17 cellular contexts compared by ENCODE assay signal in the genomic region with DNA sequence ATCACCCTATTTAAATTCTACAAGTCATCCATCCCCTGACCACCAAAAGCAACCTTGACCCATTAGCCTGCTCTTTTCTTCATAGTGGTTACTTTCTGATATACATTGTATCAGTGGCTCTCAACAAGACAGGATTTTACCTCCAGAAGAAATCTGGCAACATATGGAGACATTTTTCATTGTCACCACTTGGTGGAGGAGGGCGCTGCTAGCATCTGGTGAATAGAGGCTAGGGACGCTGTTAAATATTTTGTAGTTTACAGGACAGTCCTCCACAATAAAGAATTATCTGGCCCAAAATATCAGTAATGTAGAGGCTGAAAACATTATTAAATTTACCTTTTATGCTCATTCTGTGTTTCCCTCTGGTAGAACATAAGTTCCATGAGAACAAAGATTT. TPM values are rescaled to one million over a fixed set of nuclear protein-coding genes. Genes with fewer than 3 reads are reported as not detected.
DNase-seq lines count a peak whose midpoint lies in the region; ATAC-seq and TF ChIP-seq lines count a peak whose summit lies in the region.
"Had no signal": no experiment of that assay in that cellular context is flagged by ENCODE, and none has a peak within 500 bp of the region (broad histone marks: within the 10 kb centered on the region; RNA-seq: fewer than 3 reads in every experiment).

No MANE protein-coding gene starts in this region.

- H3K36me3 Mint-ChIP-seq in natural killer cell treated with Interleukin-12 subunit alpha and Interleukin-12 subunit beta and Interleukin-15 and Interleukin-18, amount 100 ng/mL, for 72 hours, result peaks cover 32% of the 10 kb centered on the region

- no peak overlapping the region for H3K27ac ChIP-seq in PC-3 (ENCODE audit: low read length)
- H3K27ac ChIP-seq: pancreas, stomach had no signal

- H3K4me1 ChIP-seq in BE2C (no peaks in the 10 kb centered on the region), PC-3 (ENCODE audit: insufficient read depth, low read length) (peaks cover 13% of the 10 kb centered on the region)

- TF ChIP-seq CTCF in BE2C (IDR thresholded peaks at IDR 0.05; ENCODE audit: low read depth, low read length) (peak; percentile 29; the same call in 1 of the 2 replicates), PC-3 (conservative IDR thresholded peaks at IDR 0.05; ENCODE audit: low read depth, low read length) (peak; percentile 54; the same call in 1 of the 2 replicates), fibroblast of the aortic adventitia (IDR thresholded peaks at IDR 0.05; ENCODE audit: insufficient read depth, low read length) (peak; percentile 2)

- H3K9me3 Mint-ChIP-seq in natural killer cell treated with Interleukin-12 subunit alpha and Interleukin-12 subunit beta and Interleukin-15 and Interleukin-18, amount 100 ng/mL, for 72 hours, result no peaks in the 10 kb centered on the region

- H3K79me2 ChIP-seq in PC-3 (ENCODE audit: low read length), result peaks cover 25% of the 10 kb centered on the region

- H3K9me2 ChIP-seq in PC-3 (replicated peaks; ENCODE audit: low read length), result no peaks in the 10 kb centered on the region

- BruUV-seq in PC-3 (replicated peaks; lab: Mats Ljungman, UMichigan), result no TSS peak

- no peak; the same call in 1 of the 2 replicates for ATAC-seq in PC-3
- no peak for ATAC-seq in natural killer cell treated with Interleukin-12 subunit alpha and Interleukin-12 subunit beta and Interleukin-15 and Interleukin-18, amount 100 ng/mL, for 72 hours
- ATAC-seq: pancreas had no signal

- intact Hi-C loops in PC-3 (cut with micrococcal nuclease), result no loop called here

- H3K27me3 ChIP-seq in BE2C (no peaks in the 10 kb centered on the region), H7 (ENCODE audit: control insufficient read depth, insufficient read depth, low read length) (no peaks in the 10 kb centered on the region), PC-3 (ENCODE audit: low read length) (no peaks in the 10 kb centered on the region)
- H3K27me3 ChIP-seq: pancreas, stomach had no signal

- H3K27me3 Mint-ChIP-seq in natural killer cell treated with Interleukin-12 subunit alpha and Interleukin-12 subunit beta and Interleukin-15 and Interleukin-18, amount 100 ng/mL, for 72 hours, result no peaks in the 10 kb centered on the region

- CTCF ChIA-PET in PC-3 (lab: Charles Lee), result no interaction called here

- H3K9me3 ChIP-seq in BE2C (no peaks in the 10 kb centered on the region), PC-3 (ENCODE audit: low read length) (no peaks in the 10 kb centered on the region)
- H3K9me3 ChIP-seq: pancreas, stomach had no signal

- no peak overlapping the region for H2AFZ ChIP-seq in PC-3 (ENCODE audit: low read length)

- H3K4me1 Mint-ChIP-seq in natural killer cell treated with Interleukin-12 subunit alpha and Interleukin-12 subunit beta and Interleukin-15 and Interleukin-18, amount 100 ng/mL, for 72 hours (ENCODE audit: low read depth in 2 of 2), result peaks cover 13 to 18% of the 10 kb centered on the region in 2 donors

- peaks cover 8% of the 10 kb centered on the region for H4K20me1 ChIP-seq in PC-3 (ENCODE audit: low read length)

- DNase-seq in BE2C, result no peak
- DNase-seq in H7, result peak; percentile 14
- DNase-seq in PC-3, result peak; percentile 24
- no peak for DNase-seq in fibroblast of the aortic adventitia (ENCODE audit: low read depth)
- no peak for DNase-seq in NCI-H1417 treated with DMSO at 0.1 percent for 48 hours (lab: John Stamatoyannopoulos, UW)
- no peak for DNase-seq in cortex of kidney (lab: John Stamatoyannopoulos, UW)
- no peak for DNase-seq in natural killer cell treated with Interleukin-12 subunit alpha and Interleukin-12 subunit beta and Interleukin-15 and Interleukin-18, amount 100 ng/mL, for 72 hours (ENCODE audit: low spot score)
- DNase-seq: activated CD8-positive, alpha-beta memory T cell treated with anti-CD3 and anti-CD28 coated beads, Interleukin-2, amount 50 U/mL, for 48 hours; activated gamma-delta T cell treated with Interleukin-2 at 50 U/mL for 16 hours; caudate nucleus; effector CD4-positive, alpha-beta T cell; NCI-H187 treated with DMSO at 0.1 percent for 48 hours; NCI-H510A; pancreas; SIG-M5; stimulated activated CD4-positive, alpha-beta T cell treated with anti-CD3 and anti-CD28 coated beads, Interleukin-2, amount 100 ng/mL, for 24 hours; stomach had no signal

- H3K9ac ChIP-seq in PC-3 (ENCODE audit: low read length), result no peak overlapping the region

- H3K36me3 ChIP-seq in BE2C (peaks cover 50% of the 10 kb centered on the region), H7 (replicated peaks; ENCODE audit: control insufficient read depth, insufficient read depth, low read length) (peaks cover 23% of the 10 kb centered on the region), PC-3 (ENCODE audit: low read depth, low read length) (peaks cover 44% of the 10 kb centered on the region)

- H3K4me3 ChIP-seq in BE2C (ENCODE audit: low read depth, low read length) (no peak overlapping the region), H7 (ENCODE audit: insufficient read depth, low read depth, low read length) (no peak overlapping the region), PC-3 (ENCODE audit: low read length) (no peak overlapping the region), fibroblast of the aortic adventitia (ENCODE audit: low read depth, low read length) (no peak overlapping the region)
- H3K4me3 ChIP-seq: pancreas, stomach had no signal

- no peak overlapping the region for H3K4me3 Mint-ChIP-seq in natural killer cell treated with Interleukin-12 subunit alpha and Interleukin-12 subunit beta and Interleukin-15 and Interleukin-18, amount 100 ng/mL, for 72 hours

- no peaks in the 10 kb centered on the region for H3F3A ChIP-seq in PC-3 (ENCODE audit: low read length, unreplicated experiment)

- POLR2A ChIA-PET in PC-3 (lab: Charles Lee; ENCODE audit: unreplicated experiment), result no interaction called here

- no peak overlapping the region for H3K27ac Mint-ChIP-seq in natural killer cell treated with Interleukin-12 subunit alpha and Interleukin-12 subunit beta and Interleukin-15 and Interleukin-18, amount 100 ng/mL, for 72 hours

- H3K4me2 ChIP-seq in PC-3 (ENCODE audit: low read length), result no peak overlapping the region

RNA-seq across cellular contexts. Expression of gene HSPA13, which starts 6.1 kb away (rescaled TPM):
- polyA plus RNA-seq in BE2C (2012; ENCODE audit: insufficient read depth, insufficient read length, low read depth), result 23.8 TPM
- total RNA-seq in H7 (2014; rRNA removed; shearing (Covaris generic)), result 32.5 and 43.8 TPM in 2 replicates
- total RNA-seq in PC-3 (2014; rRNA removed), result 18.1 and 25.1 TPM in 2 replicates
- 21.0 and 78.3 TPM in 2 replicates for total RNA-seq in fibroblast of the aortic adventitia (ENCODE audit: low replicate concordance)
- 10 to 100 TPM; 23.5 to 63.2 TPM for total RNA-seq in natural killer cell treated with Interleukin-12 subunit alpha and Interleukin-12 subunit beta and Interleukin-15 and Interleukin-18, amount 100 ng/mL, for 72 hours

Comparison
In these comparisons a context has a peak if more than half of its experiments do, and no peak if none do; other contexts are left out.
1. DNase-seq: peak in H7 (single experiment) and PC-3 (single experiment); none in BE2C (single experiment), fibroblast of the aortic adventitia (single experiment), NCI-H1417 treated with DMSO at 0.1 percent for 48 hours (single experiment), cortex of kidney (single experiment) and natural killer cell treated with Interleukin-12 subunit alpha and Interleukin-12 subunit beta and Interleukin-15 and Interleukin-18, amount 100 ng/mL, for 72 hours (single experiment).
2. CTCF ChIP-seq: peak in every context shown above with its lines; median percentile 54 in PC-3; 29 in BE2C; 2 in fibroblast of the aortic adventitia.